In the genomic region with DNA sequence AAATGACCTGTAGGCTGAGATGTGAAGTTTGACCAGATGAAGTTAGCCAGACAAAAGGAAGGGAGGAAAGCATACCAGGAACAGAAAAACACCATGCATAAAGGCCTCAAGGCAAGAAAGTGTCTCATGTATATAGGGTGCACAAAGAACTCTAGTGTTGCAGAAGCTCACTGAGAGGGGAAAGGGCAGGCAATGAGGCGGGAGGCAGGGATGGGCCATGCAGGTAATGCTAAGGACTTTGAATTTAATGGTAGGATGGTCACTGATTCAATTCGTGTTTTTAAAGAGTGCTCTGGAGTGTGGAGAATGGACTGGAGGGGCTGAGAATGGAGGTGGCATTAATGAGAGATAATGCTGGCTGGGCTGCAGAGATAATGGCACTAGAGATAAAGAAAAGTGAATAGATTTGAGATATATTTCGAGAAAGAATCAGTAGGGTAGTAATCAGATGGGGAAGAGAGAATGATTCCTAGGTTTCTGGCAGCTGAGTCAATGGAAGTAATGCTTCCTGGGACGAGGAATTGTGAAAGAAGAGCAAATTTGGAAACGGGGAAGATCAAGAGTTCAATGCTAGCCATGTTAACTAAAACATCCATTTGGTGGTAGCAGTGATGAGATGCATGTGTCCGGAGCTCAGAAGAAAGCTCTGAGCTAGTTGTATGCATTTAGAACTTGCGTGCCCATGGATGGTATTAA, we compare ENCODE assay signal across 1 cellular context.
TF ChIP-seq lines count a peak whose summit lies in the region.

No MANE protein-coding gene starts in this region.

TF ChIP-seq in K562, 482 proteins besides CTCF, POLR2A, EP300 and RAD21 (continued from another document):
- TF ChIP-seq CCAR2 (IDR thresholded peaks at IDR 0.05; ENCODE audit: low read depth, low read length), result no peak
- TF ChIP-seq, protein P1, sequence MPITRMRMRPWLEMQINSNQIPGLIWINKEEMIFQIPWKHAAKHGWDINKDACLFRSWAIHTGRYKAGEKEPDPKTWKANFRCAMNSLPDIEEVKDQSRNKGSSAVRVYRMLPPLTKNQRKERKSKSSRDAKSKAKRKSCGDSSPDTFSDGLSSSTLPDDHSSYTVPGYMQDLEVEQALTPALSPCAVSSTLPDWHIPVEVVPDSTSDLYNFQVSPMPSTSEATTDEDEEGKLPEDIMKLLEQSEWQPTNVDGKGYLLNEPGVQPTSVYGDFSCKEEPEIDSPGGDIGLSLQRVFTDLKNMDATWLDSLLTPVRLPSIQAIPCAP (CRISPR knock-in tag; IDR thresholded peaks at IDR 0.05; ENCODE audit: borderline replicate concordance), result no peak
- no peak for TF ChIP-seq SMAD2 (IDR thresholded peaks at IDR 0.05; ENCODE audit: low read depth, low read length)
- peak; percentile 51 for TF ChIP-seq DACH1 (IDR thresholded peaks at IDR 0.05; ENCODE audit: partially characterized antibody)
- TF ChIP-seq ZNF780A (CRISPR knock-in tag; IDR thresholded peaks at IDR 0.05), result no peak
- TF ChIP-seq GABPB1 (CRISPR knock-in tag; IDR thresholded peaks at IDR 0.05), result no peak
- TF ChIP-seq NEUROD1 (IDR thresholded peaks at IDR 0.05; ENCODE audit: borderline replicate concordance, low read depth, low read length, partially characterized antibody), result no peak
- TF ChIP-seq SRSF7 (optimal IDR thresholded peaks at IDR 0.05; ENCODE audit: low read depth, low read length), result no peak
- TF ChIP-seq, protein P2, sequence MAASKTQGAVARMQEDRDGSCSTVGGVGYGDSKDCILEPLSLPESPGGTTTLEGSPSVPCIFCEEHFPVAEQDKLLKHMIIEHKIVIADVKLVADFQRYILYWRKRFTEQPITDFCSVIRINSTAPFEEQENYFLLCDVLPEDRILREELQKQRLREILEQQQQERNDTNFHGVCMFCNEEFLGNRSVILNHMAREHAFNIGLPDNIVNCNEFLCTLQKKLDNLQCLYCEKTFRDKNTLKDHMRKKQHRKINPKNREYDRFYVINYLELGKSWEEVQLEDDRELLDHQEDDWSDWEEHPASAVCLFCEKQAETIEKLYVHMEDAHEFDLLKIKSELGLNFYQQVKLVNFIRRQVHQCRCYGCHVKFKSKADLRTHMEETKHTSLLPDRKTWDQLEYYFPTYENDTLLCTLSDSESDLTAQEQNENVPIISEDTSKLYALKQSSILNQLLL (CRISPR knock-in tag; IDR thresholded peaks at IDR 0.05; ENCODE audit: borderline replicate concordance), result no peak
- no peak for TF ChIP-seq MAFG (tag; conservative IDR thresholded peaks at IDR 0.05)
- no peak for TF ChIP-seq ZNF24 (IDR thresholded peaks at IDR 0.05)
